2 cellular contexts compared by ENCODE assay signal in the genomic region with DNA sequence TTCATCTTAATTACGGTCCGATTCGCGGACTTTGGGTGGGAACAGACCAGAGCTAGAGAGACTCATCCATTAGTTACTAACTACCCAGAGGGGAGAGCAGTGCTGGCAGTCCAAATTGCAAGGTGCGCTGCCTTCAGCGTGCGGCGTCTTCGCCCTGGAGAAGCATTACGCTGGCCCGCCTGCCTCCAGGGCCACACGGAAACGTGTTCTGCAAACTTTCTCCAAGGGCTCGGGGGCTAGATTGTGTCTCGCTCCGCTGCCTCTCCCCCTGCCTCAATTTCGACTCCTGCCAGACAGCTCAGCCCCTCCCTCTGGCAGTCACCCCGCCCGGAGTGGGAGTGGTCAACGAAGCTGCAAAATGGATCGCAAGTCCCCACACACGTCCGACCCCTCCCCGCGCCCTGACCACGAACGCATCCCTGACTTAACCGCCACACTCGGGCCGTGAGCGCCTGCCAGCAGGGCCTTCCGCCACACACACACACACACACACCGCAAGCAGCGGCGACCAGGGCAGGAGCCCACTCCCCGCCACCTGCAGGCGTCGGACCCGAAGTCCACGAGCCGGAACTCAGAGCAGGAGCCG.
A peak's percentile ranks its signal among the peaks of the same experiment; 100 is the strongest.
TF ChIP-seq lines count a peak whose summit lies in the region.

No MANE protein-coding gene starts in this region.

TF ChIP-seq in HEK293, 187 proteins besides CTCF, POLR2A, EP300 and RAD21 (continues in another document):
- TF ChIP-seq ZNF530 (tag by site-specific recombination; IDR thresholded peaks at IDR 0.05; ENCODE audit: low read depth), result no peak
- TF ChIP-seq ZBTB26 (tag by site-specific recombination; optimal IDR thresholded peaks at IDR 0.05), result peak; percentile 17
- peak; percentile 46; the same call in 1 of the 2 replicates for TF ChIP-seq ZNF600 (tag by site-specific recombination; IDR thresholded peaks at IDR 0.05)
- peak; percentile 41; the same call in 1 of the 2 replicates for TF ChIP-seq ZBTB20 (tag by site-specific recombination; IDR thresholded peaks at IDR 0.05)
- peak; percentile 96 for TF ChIP-seq ZNF335 (tag by site-specific recombination; conservative IDR thresholded peaks at IDR 0.05)
- peak; percentile 26; the same call in 1 of the 2 replicates for TF ChIP-seq KLF8 (tag by site-specific recombination; IDR thresholded peaks at IDR 0.05)
- TF ChIP-seq, protein P1, sequence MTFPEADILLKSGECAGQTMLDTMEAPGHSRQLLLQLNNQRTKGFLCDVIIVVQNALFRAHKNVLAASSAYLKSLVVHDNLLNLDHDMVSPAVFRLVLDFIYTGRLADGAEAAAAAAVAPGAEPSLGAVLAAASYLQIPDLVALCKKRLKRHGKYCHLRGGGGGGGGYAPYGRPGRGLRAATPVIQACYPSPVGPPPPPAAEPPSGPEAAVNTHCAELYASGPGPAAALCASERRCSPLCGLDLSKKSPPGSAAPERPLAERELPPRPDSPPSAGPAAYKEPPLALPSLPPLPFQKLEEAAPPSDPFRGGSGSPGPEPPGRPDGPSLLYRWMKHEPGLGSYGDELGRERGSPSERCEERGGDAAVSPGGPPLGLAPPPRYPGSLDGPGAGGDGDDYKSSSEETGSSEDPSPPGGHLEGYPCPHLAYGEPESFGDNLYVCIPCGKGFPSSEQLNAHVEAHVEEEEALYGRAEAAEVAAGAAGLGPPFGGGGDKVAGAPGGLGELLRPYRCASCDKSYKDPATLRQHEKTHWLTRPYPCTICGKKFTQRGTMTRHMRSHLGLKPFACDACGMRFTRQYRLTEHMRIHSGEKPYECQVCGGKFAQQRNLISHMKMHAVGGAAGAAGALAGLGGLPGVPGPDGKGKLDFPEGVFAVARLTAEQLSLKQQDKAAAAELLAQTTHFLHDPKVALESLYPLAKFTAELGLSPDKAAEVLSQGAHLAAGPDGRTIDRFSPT (tag by site-specific recombination; IDR thresholded peaks at IDR 0.05), result no peak
- TF ChIP-seq, protein P2, sequence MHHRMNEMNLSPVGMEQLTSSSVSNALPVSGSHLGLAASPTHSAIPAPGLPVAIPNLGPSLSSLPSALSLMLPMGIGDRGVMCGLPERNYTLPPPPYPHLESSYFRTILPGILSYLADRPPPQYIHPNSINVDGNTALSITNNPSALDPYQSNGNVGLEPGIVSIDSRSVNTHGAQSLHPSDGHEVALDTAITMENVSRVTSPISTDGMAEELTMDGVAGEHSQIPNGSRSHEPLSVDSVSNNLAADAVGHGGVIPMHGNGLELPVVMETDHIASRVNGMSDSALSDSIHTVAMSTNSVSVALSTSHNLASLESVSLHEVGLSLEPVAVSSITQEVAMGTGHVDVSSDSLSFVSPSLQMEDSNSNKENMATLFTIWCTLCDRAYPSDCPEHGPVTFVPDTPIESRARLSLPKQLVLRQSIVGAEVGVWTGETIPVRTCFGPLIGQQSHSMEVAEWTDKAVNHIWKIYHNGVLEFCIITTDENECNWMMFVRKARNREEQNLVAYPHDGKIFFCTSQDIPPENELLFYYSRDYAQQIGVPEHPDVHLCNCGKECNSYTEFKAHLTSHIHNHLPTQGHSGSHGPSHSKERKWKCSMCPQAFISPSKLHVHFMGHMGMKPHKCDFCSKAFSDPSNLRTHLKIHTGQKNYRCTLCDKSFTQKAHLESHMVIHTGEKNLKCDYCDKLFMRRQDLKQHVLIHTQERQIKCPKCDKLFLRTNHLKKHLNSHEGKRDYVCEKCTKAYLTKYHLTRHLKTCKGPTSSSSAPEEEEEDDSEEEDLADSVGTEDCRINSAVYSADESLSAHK (tag by site-specific recombination; IDR thresholded peaks at IDR 0.05), result no peak
- peak; percentile 63; the same call in 1 of the 2 replicates for TF ChIP-seq ZNF777 (tag by site-specific recombination; IDR thresholded peaks at IDR 0.05; ENCODE audit: borderline replicate concordance)
- TF ChIP-seq ZSCAN16 (tag by site-specific recombination; IDR thresholded peaks at IDR 0.05), result 0 out of 2 replicates have a peak, but pooled peaks have one; percentile 34
- TF ChIP-seq, protein P3, sequence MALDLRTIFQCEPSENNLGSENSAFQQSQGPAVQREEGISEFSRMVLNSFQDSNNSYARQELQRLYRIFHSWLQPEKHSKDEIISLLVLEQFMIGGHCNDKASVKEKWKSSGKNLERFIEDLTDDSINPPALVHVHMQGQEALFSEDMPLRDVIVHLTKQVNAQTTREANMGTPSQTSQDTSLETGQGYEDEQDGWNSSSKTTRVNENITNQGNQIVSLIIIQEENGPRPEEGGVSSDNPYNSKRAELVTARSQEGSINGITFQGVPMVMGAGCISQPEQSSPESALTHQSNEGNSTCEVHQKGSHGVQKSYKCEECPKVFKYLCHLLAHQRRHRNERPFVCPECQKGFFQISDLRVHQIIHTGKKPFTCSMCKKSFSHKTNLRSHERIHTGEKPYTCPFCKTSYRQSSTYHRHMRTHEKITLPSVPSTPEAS (tag by site-specific recombination; IDR thresholded peaks at IDR 0.05), result peak; percentile 69; the same call in 1 of the 2 replicates
- TF ChIP-seq ZBTB17 (tag by site-specific recombination; IDR thresholded peaks at IDR 0.05), result peak; percentile 73; the same call in 1 of the 2 replicates
- TF ChIP-seq ZBTB48 (tag by site-specific recombination; IDR thresholded peaks at IDR 0.05), result peak; percentile 69
- peak; percentile 45; the same call in 1 of the 2 replicates for TF ChIP-seq KLF16 (tag by site-specific recombination; IDR thresholded peaks at IDR 0.05)
- peak; percentile 52 for TF ChIP-seq SP3 (tag by site-specific recombination; IDR thresholded peaks at IDR 0.05)
- no peak for TF ChIP-seq ZNF221 (tag by site-specific recombination; IDR thresholded peaks at IDR 0.05; ENCODE audit: borderline replicate concordance)
- no peak for TF ChIP-seq ZNF37A (tag by site-specific recombination; IDR thresholded peaks at IDR 0.05)

TF ChIP-seq in GM12878, 131 proteins besides CTCF, POLR2A, EP300 and RAD21:
- TF ChIP-seq ZBTB4 (CRISPR knock-in tag; IDR thresholded peaks at IDR 0.05) (no peak), DPF2 (IDR thresholded peaks at IDR 0.05) (peak; percentile 22; the same call in 1 of the 2 replicates)
